Comparison of ENCODE assay signal across 14 cellular contexts in the genomic region with DNA sequence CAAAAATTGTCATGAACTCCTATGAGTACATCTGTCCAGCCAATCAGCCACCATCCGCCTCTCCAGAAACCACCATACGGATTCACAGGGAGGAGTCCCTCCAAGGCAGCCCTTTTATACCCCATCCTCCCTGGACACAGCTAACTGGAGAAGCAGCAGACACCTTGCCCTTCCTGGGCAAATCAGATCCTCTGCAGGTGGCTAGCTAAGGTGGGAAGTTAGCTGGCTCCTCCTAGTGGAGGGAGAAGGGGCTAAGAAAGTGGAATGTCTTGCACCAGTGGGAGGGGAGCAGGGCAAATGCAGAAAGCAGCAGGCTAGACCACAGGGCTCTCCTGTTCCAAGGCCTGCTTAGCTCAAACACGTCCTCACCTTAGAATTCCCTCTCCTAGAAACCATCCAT. TPM values are rescaled to one million over a fixed set of nuclear protein-coding genes. Genes with fewer than 3 reads are reported as not detected.
DNase-seq lines count a peak whose midpoint lies in the region; ATAC-seq and TF ChIP-seq lines count a peak whose summit lies in the region.
"Had no signal": no experiment of that assay in that cellular context is flagged by ENCODE, and none has a peak within 500 bp of the region (broad histone marks: within the 10 kb centered on the region; RNA-seq: fewer than 3 reads in every experiment).

No MANE protein-coding gene starts in this region.

- 53% methylated on average over 3 of the region's 3 CpGs for WGBS in SK-N-SH (ENCODE audit: low lambda C conversion rate)
- 70 to 71% methylated on average over 3 of the region's 3 CpGs for WGBS in heart right ventricle, 2 donors

- DNase-seq in DND-41: peak; percentile 7
- DNase-seq in HFFc6: no peak
- no peak for DNase-seq in SK-N-SH
- DNase-seq in immature natural killer cell: no peak
- DNase-seq in activated effector memory CD4-positive, alpha-beta T cell treated with Interleukin-2 at 50 U/mL for 16 hours: no peak
- no peak for DNase-seq in activated gamma-delta T cell (lab: John Stamatoyannopoulos, UW)
- DNase-seq in stimulated activated naive CD4-positive, alpha-beta T cell (lab: John Stamatoyannopoulos, UW): no peak
- no peak for DNase-seq in heart right ventricle
- DNase-seq: activated B cell treated with CpG ODN at 0.5 μM for 24 hours; activated effector memory CD4-positive, alpha-beta T cell treated with anti-CD3 and anti-CD28 coated beads, Interleukin-2, amount 50 U/mL, for 16 hours; dorsolateral prefrontal cortex; GF-D8; natural killer cell had no signal

- H3K27ac ChIP-seq in DND-41 (ENCODE audit: low read length) (no peak overlapping the region), SK-N-SH (ENCODE audit: low read depth in 2 of 2, low read length in 1 of 2) (no peak overlapping the region), heart right ventricle (no peak overlapping the region)
- H3K27ac ChIP-seq: dorsolateral prefrontal cortex, suprapubic skin had no signal

- H3K36me3 Mint-ChIP-seq in HFFc6 (ENCODE audit: low read depth) (no peaks in the 10 kb centered on the region), immature natural killer cell (no peaks in the 10 kb centered on the region)
- H3K36me3 Mint-ChIP-seq: natural killer cell had no signal

- TF ChIP-seq CTCF in DND-41 (IDR thresholded peaks at IDR 0.05; ENCODE audit: borderline replicate concordance, extremely low read depth, low read length, poor library complexity, severe bottlenecking): peak; percentile 54
- TF ChIP-seq CTCF in HFFc6 (IDR thresholded peaks at IDR 0.05): peak; percentile 57
- TF ChIP-seq CTCF in SK-N-SH (IDR thresholded peaks at IDR 0.05): peak; percentile 18; the same call in 1 of the 2 replicates
- no peak for TF ChIP-seq CTCF in heart right ventricle (IDR thresholded peaks at IDR 0.05)

- H3K36me3 ChIP-seq in DND-41 (ENCODE audit: insufficient read depth, low read length) (no peaks in the 10 kb centered on the region), SK-N-SH (replicated peaks in 1 of 2; ENCODE audit: control insufficient read depth in 1 of 2, insufficient read depth in 2 of 2, low read length in 1 of 2) (no peaks in the 10 kb centered on the region), heart right ventricle (no peaks in the 10 kb centered on the region)
- H3K36me3 ChIP-seq: suprapubic skin had no signal

- H3K4me3 Mint-ChIP-seq in HFFc6: no peak overlapping the region
- peak overlapping the region in 1 of 5 donors; percentile 21 for H3K4me3 Mint-ChIP-seq in immature natural killer cell
- H3K4me3 Mint-ChIP-seq: activated B cell treated with CpG ODN at 0.5 μM for 24 hours, natural killer cell had no signal

- no peaks in the 10 kb centered on the region for H3K27me3 ChIP-seq in DND-41 (ENCODE audit: insufficient read depth, low read length, poor library complexity)
- H3K27me3 ChIP-seq in SK-N-SH (ENCODE audit: insufficient read depth): no peaks in the 10 kb centered on the region
- peaks cover 0 to 32% (median 3%) of the 10 kb centered on the region in 7 donors for H3K27me3 ChIP-seq in heart right ventricle

- H3K27me3 Mint-ChIP-seq in HFFc6 (ENCODE audit: insufficient read depth): peaks cover 9% of the 10 kb centered on the region
- H3K27me3 Mint-ChIP-seq in immature natural killer cell (ENCODE audit: low read depth in 3 of 3): peaks cover 2 to 8% (median 6%) of the 10 kb centered on the region in 3 donors

- H3K4me3 ChIP-seq in DND-41 (ENCODE audit: low read depth in 1 of 2, low read length in 2 of 2) (no peak overlapping the region), SK-N-SH (ENCODE audit: low read depth in 2 of 2, low read length in 1 of 2) (no peak overlapping the region), heart right ventricle (no peak overlapping the region)
- H3K4me3 ChIP-seq: dorsolateral prefrontal cortex, suprapubic skin had no signal

- no peaks in the 10 kb centered on the region for H3K9me3 ChIP-seq in DND-41 (ENCODE audit: insufficient read depth, low read length, severe bottlenecking)
- H3K9me3 ChIP-seq in SK-N-SH: no peaks in the 10 kb centered on the region
- H3K9me3 ChIP-seq in heart right ventricle: no peaks in the 10 kb centered on the region
- H3K9me3 ChIP-seq: suprapubic skin had no signal

- H3K9me3 Mint-ChIP-seq in HFFc6: no peaks in the 10 kb centered on the region
- H3K9me3 Mint-ChIP-seq in immature natural killer cell: no peaks in the 10 kb centered on the region
- H3K9me3 Mint-ChIP-seq: activated B cell treated with CpG ODN at 0.5 μM for 24 hours, natural killer cell had no signal

- H3K4me1 Mint-ChIP-seq in HFFc6 (ENCODE audit: low read depth): no peaks in the 10 kb centered on the region
- H3K4me1 Mint-ChIP-seq in immature natural killer cell: peaks cover 31 to 45% of the 10 kb centered on the region in 2 donors
- H3K4me1 Mint-ChIP-seq: activated B cell treated with CpG ODN at 0.5 μM for 24 hours had no signal

- H3K9me2 ChIP-seq in SK-N-SH: no peaks in the 10 kb centered on the region

- CTCF ChIA-PET in SK-N-SH (lab: Yijun Ruan, JAX): interaction anchor here (0.6 to 1.2 kb wide), 6 partner anchors 8 to 349 kb away, joined by 3 read pairs; no protein-coding TSS in a partner anchor

- H4K20me1 ChIP-seq in DND-41 (ENCODE audit: insufficient read depth, low read length) (no peaks in the 10 kb centered on the region), SK-N-SH (ENCODE audit: insufficient read depth) (no peaks in the 10 kb centered on the region)

- H3K4me1 ChIP-seq in DND-41 (ENCODE audit: insufficient read depth, low read length): no peaks in the 10 kb centered on the region
- H3K4me1 ChIP-seq in SK-N-SH (ENCODE audit: control insufficient read depth in 1 of 2, insufficient read depth in 2 of 2, low read depth in 1 of 2, low read length in 1 of 2): no peaks in the 10 kb centered on the region
- no peaks in the 10 kb centered on the region for H3K4me1 ChIP-seq in heart right ventricle
- H3K4me1 ChIP-seq: suprapubic skin had no signal

- no peaks in the 10 kb centered on the region for H3K79me2 ChIP-seq in DND-41 (ENCODE audit: insufficient read depth, low read length)
- H3K79me2 ChIP-seq in SK-N-SH (ENCODE audit: insufficient read depth): no peaks in the 10 kb centered on the region

- H3K27ac Mint-ChIP-seq in HFFc6: no peak overlapping the region
- H3K27ac Mint-ChIP-seq in immature natural killer cell: peak overlapping the region in 4 of 6 donors; percentile 8 to 60 (median 35)
- H3K27ac Mint-ChIP-seq: activated B cell treated with CpG ODN at 0.5 μM for 24 hours had no signal

- intact Hi-C loops in heart right ventricle (cut with DNase I): no loop called here

- no peak for TF ChIP-seq EP300 in SK-N-SH (IDR thresholded peaks at IDR 0.05; ENCODE audit: borderline replicate concordance in 1 of 2, low read depth in 1 of 2, low read length in 1 of 2)

- peak; percentile 13; the same call in 1 of the 2 replicates for TF ChIP-seq RAD21 in SK-N-SH (IDR thresholded peaks at IDR 0.05; ENCODE audit: low read length)

- no peak overlapping the region for H3K4me2 ChIP-seq in DND-41 (ENCODE audit: insufficient read depth, low read length)
- H3K4me2 ChIP-seq in SK-N-SH: no peak overlapping the region

- 0 out of 3 replicates have a peak, but pooled peaks have one; percentile 29 for ATAC-seq in DND-41 (ENCODE audit: insufficient read depth, low read depth)
- no peak for ATAC-seq in heart right ventricle
- ATAC-seq: natural killer cell had no signal

- POLR2A ChIA-PET in SK-N-SH (lab: Yijun Ruan, JAX): no interaction called here

- no peaks in the 10 kb centered on the region for H3F3A ChIP-seq in SK-N-SH (replicated peaks; ENCODE audit: insufficient read depth)

- no peak overlapping the region for H2AFZ ChIP-seq in DND-41 (ENCODE audit: low read depth, low read length)
- H2AFZ ChIP-seq in SK-N-SH (ENCODE audit: low read depth): no peak overlapping the region

- H3K9ac ChIP-seq in DND-41 (ENCODE audit: low read depth, low read length): no peak overlapping the region
- no peak overlapping the region for H3K9ac ChIP-seq in SK-N-SH

TF ChIP-seq in SK-N-SH, 30 proteins besides CTCF, POLR2A, EP300 and RAD21 (continues in another document):
- TF ChIP-seq, protein P1, sequence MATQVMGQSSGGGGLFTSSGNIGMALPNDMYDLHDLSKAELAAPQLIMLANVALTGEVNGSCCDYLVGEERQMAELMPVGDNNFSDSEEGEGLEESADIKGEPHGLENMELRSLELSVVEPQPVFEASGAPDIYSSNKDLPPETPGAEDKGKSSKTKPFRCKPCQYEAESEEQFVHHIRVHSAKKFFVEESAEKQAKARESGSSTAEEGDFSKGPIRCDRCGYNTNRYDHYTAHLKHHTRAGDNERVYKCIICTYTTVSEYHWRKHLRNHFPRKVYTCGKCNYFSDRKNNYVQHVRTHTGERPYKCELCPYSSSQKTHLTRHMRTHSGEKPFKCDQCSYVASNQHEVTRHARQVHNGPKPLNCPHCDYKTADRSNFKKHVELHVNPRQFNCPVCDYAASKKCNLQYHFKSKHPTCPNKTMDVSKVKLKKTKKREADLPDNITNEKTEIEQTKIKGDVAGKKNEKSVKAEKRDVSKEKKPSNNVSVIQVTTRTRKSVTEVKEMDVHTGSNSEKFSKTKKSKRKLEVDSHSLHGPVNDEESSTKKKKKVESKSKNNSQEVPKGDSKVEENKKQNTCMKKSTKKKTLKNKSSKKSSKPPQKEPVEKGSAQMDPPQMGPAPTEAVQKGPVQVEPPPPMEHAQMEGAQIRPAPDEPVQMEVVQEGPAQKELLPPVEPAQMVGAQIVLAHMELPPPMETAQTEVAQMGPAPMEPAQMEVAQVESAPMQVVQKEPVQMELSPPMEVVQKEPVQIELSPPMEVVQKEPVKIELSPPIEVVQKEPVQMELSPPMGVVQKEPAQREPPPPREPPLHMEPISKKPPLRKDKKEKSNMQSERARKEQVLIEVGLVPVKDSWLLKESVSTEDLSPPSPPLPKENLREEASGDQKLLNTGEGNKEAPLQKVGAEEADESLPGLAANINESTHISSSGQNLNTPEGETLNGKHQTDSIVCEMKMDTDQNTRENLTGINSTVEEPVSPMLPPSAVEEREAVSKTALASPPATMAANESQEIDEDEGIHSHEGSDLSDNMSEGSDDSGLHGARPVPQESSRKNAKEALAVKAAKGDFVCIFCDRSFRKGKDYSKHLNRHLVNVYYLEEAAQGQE (IDR thresholded peaks at IDR 0.05; ENCODE audit: low read depth, low read length): no peak
- TF ChIP-seq, protein P2, sequence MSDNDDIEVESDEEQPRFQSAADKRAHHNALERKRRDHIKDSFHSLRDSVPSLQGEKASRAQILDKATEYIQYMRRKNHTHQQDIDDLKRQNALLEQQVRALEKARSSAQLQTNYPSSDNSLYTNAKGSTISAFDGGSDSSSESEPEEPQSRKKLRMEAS (IDR thresholded peaks at IDR 0.05; ENCODE audit: low read depth): no peak
- TF ChIP-seq TAF1 (IDR thresholded peaks at IDR 0.05; ENCODE audit: borderline replicate concordance, low read depth, low read length): no peak
- TF ChIP-seq EZH2phosphoT487 (IDR thresholded peaks at IDR 0.05; ENCODE audit: borderline replicate concordance, low read depth): no peak

RNA-seq across cellular contexts. Expression of a gene that starts 46.2 kb away (rescaled TPM):
- total RNA-seq in HFFc6 (2021; fragmentation: NEBNext Ultra II Directional; extraction: Animal tissue kit (Norgen Biotek cat#: 25700)): 10 to 100 TPM; 35.0 to 40.6 (median 36.6) TPM
- 36.7 and 37.1 TPM in 2 replicates for polyA plus RNA-seq in SK-N-SH (2012; rRNA removed)
- polyA plus RNA-seq in SK-N-SH (2012; cell fraction: cytosol; rRNA removed): 41.4 and 44.1 TPM in 2 replicates
- polyA plus RNA-seq in SK-N-SH (2012; cell fraction: nucleus; rRNA removed): 15.4 and 18.2 TPM in 2 replicates
- polyA plus RNA-seq in immature natural killer cell: 10 to 100 TPM; 68.0 to 95.0 (median 83.7) TPM
- total RNA-seq in heart right ventricle: 100 to 1,000 TPM; 104 to 200 (median 164) TPM
- 100 to 1,000 TPM in 1 of 2 donors, 10 to 100 TPM in 1; 18.7 to 127 TPM for polyA plus RNA-seq in heart right ventricle

Comparison
In these comparisons a context has a peak if more than half of its experiments do, and no peak if none do; other contexts are left out.
1. CTCF ChIP-seq: peak in DND-41 (single experiment), HFFc6 (single experiment) and SK-N-SH (single experiment); none in heart right ventricle (0 of 9).